1 cellular context compared by ENCODE assay signal in the genomic region with DNA sequence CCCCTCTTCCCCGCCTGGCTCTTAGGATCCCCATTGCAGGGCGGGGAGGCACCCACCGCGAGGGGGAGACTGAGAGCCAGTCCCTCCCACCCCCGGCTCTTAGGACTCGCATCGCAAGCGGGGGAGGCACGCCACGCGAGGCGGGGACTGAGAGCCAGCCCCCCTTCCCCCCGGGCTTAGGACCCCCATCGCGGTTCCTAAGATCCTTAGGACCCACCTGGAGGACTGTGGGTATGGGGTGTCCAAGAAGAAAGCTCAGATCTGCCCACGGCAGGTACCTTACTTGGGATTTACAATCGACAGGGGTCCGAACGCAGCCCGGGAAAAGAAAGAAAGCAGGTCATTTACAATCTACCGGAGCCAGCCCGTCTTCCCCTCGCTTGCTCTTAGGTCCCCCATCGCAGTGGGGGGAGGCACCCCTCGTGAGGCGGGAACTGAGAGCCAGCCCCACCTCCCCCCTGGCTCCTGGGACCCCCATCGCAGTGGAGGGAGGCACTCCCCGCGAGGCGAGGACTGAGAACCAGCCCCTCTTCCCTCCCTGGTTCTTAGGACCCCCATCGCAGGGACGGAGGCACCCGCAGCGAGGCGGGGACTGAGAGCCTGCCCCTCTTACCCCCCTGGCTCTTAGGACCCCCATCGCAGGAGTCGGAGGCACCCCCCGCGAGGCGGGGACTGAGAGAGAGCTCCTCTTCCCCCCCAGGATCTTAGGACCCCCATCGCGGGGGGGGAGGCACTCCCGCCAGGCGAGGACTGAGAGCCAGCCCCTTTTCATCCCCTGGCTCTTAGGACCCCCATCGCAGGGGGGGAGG.
A peak's percentile ranks its signal among the peaks of the same experiment; 100 is the strongest.
TF ChIP-seq lines count a peak whose summit lies in the region.

No MANE protein-coding gene starts in this region.

TF ChIP-seq in H1, 55 proteins besides CTCF, POLR2A, EP300 and RAD21 (continued from another document):
- TF ChIP-seq SIRT6 (IDR thresholded peaks at IDR 0.05; ENCODE audit: low read length) = no peak
- TF ChIP-seq ZNF274 (IDR thresholded peaks at IDR 0.05; ENCODE audit: borderline replicate concordance, extremely low read depth, low read length) = no peak
- TF ChIP-seq SUZ12 (IDR thresholded peaks at IDR 0.05; ENCODE audit: low read length) = peak; percentile 8
- no peak for TF ChIP-seq YY1 (IDR thresholded peaks at IDR 0.05; ENCODE audit: low read depth, low read length)
- TF ChIP-seq NRF1 (IDR thresholded peaks at IDR 0.05; ENCODE audit: low read depth, low read length) = no peak
- no peak for TF ChIP-seq RNF2 (IDR thresholded peaks at IDR 0.05; ENCODE audit: borderline replicate concordance, low read depth, low read length, missing control alignments, poor library complexity, severe bottlenecking)
- TF ChIP-seq SRF (IDR thresholded peaks at IDR 0.05; ENCODE audit: low read depth, low read length) = no peak
- no peak for TF ChIP-seq TEAD4 (IDR thresholded peaks at IDR 0.05; ENCODE audit: low read depth, low read length)
- no peak for TF ChIP-seq MAFK (IDR thresholded peaks at IDR 0.05; ENCODE audit: low read depth, low read length)
- TF ChIP-seq JUN (IDR thresholded peaks at IDR 0.05; ENCODE audit: low read depth, low read length) = no peak
- no peak for TF ChIP-seq GTF2F1 (IDR thresholded peaks at IDR 0.05; ENCODE audit: borderline replicate concordance, low read depth, low read length)
- TF ChIP-seq SIN3A (conservative IDR thresholded peaks at IDR 0.05 in 1 of 2, IDR thresholded peaks at IDR 0.05 in 1 of 2; ENCODE audit: low read depth in 1 of 2, low read length in 2 of 2) = no peak
- TF ChIP-seq SP1 (IDR thresholded peaks at IDR 0.05; ENCODE audit: low read depth, low read length) = no peak
- TF ChIP-seq, protein P1, sequence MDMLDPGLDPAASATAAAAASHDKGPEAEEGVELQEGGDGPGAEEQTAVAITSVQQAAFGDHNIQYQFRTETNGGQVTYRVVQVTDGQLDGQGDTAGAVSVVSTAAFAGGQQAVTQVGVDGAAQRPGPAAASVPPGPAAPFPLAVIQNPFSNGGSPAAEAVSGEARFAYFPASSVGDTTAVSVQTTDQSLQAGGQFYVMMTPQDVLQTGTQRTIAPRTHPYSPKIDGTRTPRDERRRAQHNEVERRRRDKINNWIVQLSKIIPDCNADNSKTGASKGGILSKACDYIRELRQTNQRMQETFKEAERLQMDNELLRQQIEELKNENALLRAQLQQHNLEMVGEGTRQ (IDR thresholded peaks at IDR 0.05; ENCODE audit: low read length) = no peak
- peak; percentile 62 for TF ChIP-seq BACH1 (IDR thresholded peaks at IDR 0.05; ENCODE audit: low read length)
- TF ChIP-seq PHF8 (conservative IDR thresholded peaks at IDR 0.05; ENCODE audit: low read depth, low read length) = no peak
- no peak for TF ChIP-seq POU5F1 (IDR thresholded peaks at IDR 0.05; ENCODE audit: low read depth, low read length)
- TF ChIP-seq CTBP2 (IDR thresholded peaks at IDR 0.05; ENCODE audit: borderline replicate concordance, insufficient read depth, insufficient read length, low read length) = no peak
- no peak for TF ChIP-seq RBBP5 (IDR thresholded peaks at IDR 0.05; ENCODE audit: borderline replicate concordance, low read depth, low read length)
